In genomic region chr1:207993477-207994445, GRCh38 we compare ENCODE assay signal across 9 cellular contexts.
A peak's percentile ranks its signal among the peaks of the same experiment; 100 is the strongest.
DNase-seq lines count a peak whose midpoint lies in the region; ATAC-seq and TF ChIP-seq lines count a peak whose summit lies in the region.
"Had no signal": no experiment of that assay in that cellular context is flagged by ENCODE, and none has a peak within 500 bp of the region (broad histone marks: within the 10 kb centered on the region; RNA-seq: fewer than 3 reads in every experiment).

No MANE protein-coding gene starts in this region.

- H3K4me3 Mint-ChIP-seq in nephron progenitor cell, result no peak overlapping the region

- no peaks in the 10 kb centered on the region for H3K36me3 ChIP-seq in brain microvascular endothelial cell (replicated peaks)

- peaks cover 15% of the 10 kb centered on the region for H3K9me3 Mint-ChIP-seq in nephron progenitor cell

- TF ChIP-seq CTCF in brain microvascular endothelial cell (IDR thresholded peaks at IDR 0.05; ENCODE audit: low read depth, low read length, missing control alignments) (peak; percentile 68), nephron progenitor cell (IDR thresholded peaks at IDR 0.05) (peak; percentile 32)

- no peaks in the 10 kb centered on the region for H3K36me3 Mint-ChIP-seq in nephron progenitor cell (ENCODE audit: low read depth)

- H3K27ac Mint-ChIP-seq in nephron progenitor cell, result no peak overlapping the region

- no peak overlapping the region for H3K4me3 ChIP-seq in brain microvascular endothelial cell (ENCODE audit: low read depth, low read length)
- H3K4me3 ChIP-seq: lung had no signal

- no peak for ATAC-seq in HG03442 (IDR thresholded peaks at IDR 0.05; ENCODE audit: unreplicated experiment)

- H3K27me3 Mint-ChIP-seq in nephron progenitor cell (ENCODE audit: low read depth, poor library complexity), result peaks cover 48% of the 10 kb centered on the region

- no peak overlapping the region for H3K27ac ChIP-seq in brain microvascular endothelial cell

- in situ Hi-C loops in brain microvascular endothelial cell (cut with HindIII; ENCODE audit: low pct_ligation_motif_present, low sequenced_read_pairs), result no loop called here

- no peaks in the 10 kb centered on the region for H3K4me1 Mint-ChIP-seq in nephron progenitor cell

- DNase-seq in DMS 273 (lab: John Stamatoyannopoulos, UW; ENCODE audit: unreplicated experiment), result peak; percentile 42
- no peak for DNase-seq in DMS 273 treated with DMSO at 0.1 percent for 48 hours (lab: John Stamatoyannopoulos, UW)
- peak; percentile 23 for DNase-seq in LHCN-M2 (ENCODE audit: low read depth)
- DNase-seq in brain microvascular endothelial cell, result no peak
- peak; percentile 16 for DNase-seq in nephron progenitor cell
- DNase-seq in foreskin melanocyte, result no peak
- DNase-seq in NCI-H510A (lab: John Stamatoyannopoulos, UW), result no peak

- no peaks in the 10 kb centered on the region for H3K27me3 ChIP-seq in brain microvascular endothelial cell (replicated peaks)

Comparison
In these comparisons a context has a peak if more than half of its experiments do, and no peak if none do; other contexts are left out.
1. DNase-seq: peak in DMS 273 (single experiment), LHCN-M2 (single experiment) and nephron progenitor cell (single experiment); none in DMS 273 treated with DMSO at 0.1 percent for 48 hours (single experiment), brain microvascular endothelial cell (single experiment), foreskin melanocyte (single experiment) and NCI-H510A (single experiment).